7 cellular contexts compared by ENCODE assay signal in genomic region chr13:40986328-40986856, GRCh38. TPM values are rescaled to one million over a fixed set of nuclear protein-coding genes. Genes with fewer than 3 reads are reported as not detected.
A peak's percentile ranks its signal among the peaks of the same experiment; 100 is the strongest.
DNase-seq lines count a peak whose midpoint lies in the region; ATAC-seq, FAIRE-seq and TF ChIP-seq lines count a peak whose summit lies in the region.

No MANE protein-coding gene starts in this region.

- 34 to 59% (median 46%) methylated on average over 3 of the region's 3 CpGs for WGBS in spleen, 5 donors

- POLR2A ChIA-PET in HEK293 (lab: Yijun Ruan, JAX), result interaction anchor here (0.6 to 1.2 kb wide), 2 partner anchors 8 to 33 kb away, joined by 3 read pairs; partner anchors contain the start of gene ELF1

- ATAC-seq in GM18861 (IDR thresholded peaks at IDR 0.05; ENCODE audit: unreplicated experiment) (no peak), GM21515 (IDR thresholded peaks at IDR 0.05; ENCODE audit: unreplicated experiment) (no peak)

- FAIRE-seq in frontal cortex (lab: Jason Lieb, UNC), result peak; percentile 43

- peaks cover 100% of the 10 kb centered on the region for H3K79me2 ChIP-seq in SU-DHL-6 (ENCODE audit: insufficient read depth, low read length)

- CTCF ChIA-PET in HEK293 (lab: Yijun Ruan, JAX), result interaction anchor here (0.6 to 1.2 kb wide), 2 partner anchors 12 to 26 kb away, joined by 3 to 5 read pairs; no protein-coding TSS in a partner anchor

- no peak overlapping the region for H3K4me3 ChIP-seq in HEK293 (ENCODE audit: low read depth, low read length)
- peak overlapping the region; percentile 47 for H3K4me3 ChIP-seq in SU-DHL-6 (ENCODE audit: insufficient read depth, low read length, poor library complexity, severe bottlenecking)
- H3K4me3 ChIP-seq in spleen, result peak overlapping the region in 2 of 8 donors; percentile 32 to 69

- H3K27me3 ChIP-seq in SU-DHL-6 (ENCODE audit: low read length) (no peaks in the 10 kb centered on the region), spleen (replicated peaks in 1 of 7) (no peaks in the 10 kb centered on the region)

- H3K27ac ChIP-seq in HEK293 (ENCODE audit: extremely low read depth, low read depth, low read length) (peak overlapping the region; percentile 30; the same call in 1 of the 2 replicates), SU-DHL-6 (ENCODE audit: low read depth, low read length) (peak overlapping the region; percentile 94), spleen (peak overlapping the region; percentile 76 to 98 (median 94))

- no peak overlapping the region for H2AFZ ChIP-seq in SU-DHL-6 (ENCODE audit: low read depth, low read length, severe bottlenecking)

- H3K9ac ChIP-seq in SU-DHL-6 (ENCODE audit: low read length), result peak overlapping the region; percentile 62

- H3K4me2 ChIP-seq in SU-DHL-6 (ENCODE audit: low read depth, low read length, poor library complexity, severe bottlenecking), result peak overlapping the region; percentile 99

- H3K9me2 ChIP-seq in SU-DHL-6 (replicated peaks; ENCODE audit: insufficient read depth, low read length), result no peaks in the 10 kb centered on the region

- peaks cover 9% of the 10 kb centered on the region; the same call in 1 of the 2 replicates for H4K20me1 ChIP-seq in SU-DHL-6 (ENCODE audit: low read depth, low read length)

- H3K4me1 ChIP-seq in HEK293 (ENCODE audit: control insufficient read depth, insufficient read depth, low read length) (0 out of 2 replicates have a peak, but pooled peaks cover 3% of the 10 kb centered on the region), spleen (peaks cover 32 to 90% (median 70%) of the 10 kb centered on the region in 6 donors)

- H3K9me3 ChIP-seq in HEK293 (ENCODE audit: control insufficient read depth, insufficient read depth, low read depth, low read length) (no peaks in the 10 kb centered on the region), SU-DHL-6 (ENCODE audit: insufficient read depth, low read length) (no peaks in the 10 kb centered on the region), spleen (no peaks in the 10 kb centered on the region)

- TF ChIP-seq CTCF in HEK293 (tag by site-specific recombination; IDR thresholded peaks at IDR 0.05) (no peak), SU-DHL-6 (IDR thresholded peaks at IDR 0.05; ENCODE audit: insufficient read depth, low read length, poor library complexity, severe bottlenecking) (no peak), spleen (IDR thresholded peaks at IDR 0.05 in 8 of 11, conservative IDR thresholded peaks at IDR 0.05 in 3 of 11) (no peak)

- peaks cover 87% of the 10 kb centered on the region for H3F3A ChIP-seq in SU-DHL-6 (ENCODE audit: insufficient read depth)

- H3K36me3 ChIP-seq in HEK293 (ENCODE audit: control insufficient read depth in 2 of 2, insufficient read depth in 1 of 2, low read length in 2 of 2) (no peaks in the 10 kb centered on the region), SU-DHL-6 (ENCODE audit: low read length) (peaks cover 19% of the 10 kb centered on the region), spleen (no peaks in the 10 kb centered on the region)

- TF ChIP-seq POLR2A in spleen (IDR thresholded peaks at IDR 0.05), result no peak

- intact Hi-C loops in spleen (cut with DNase I; ENCODE audit: low total_unique reads), result no loop called here

- DNase-seq in frontal cortex (ENCODE audit: low spot score in 2 of 2), result no peak
- no peak for DNase-seq in spleen
- no peak for DNase-seq in AML-193 (lab: John Stamatoyannopoulos, UW)

TF ChIP-seq in HEK293, 187 proteins besides CTCF, POLR2A, EP300 and RAD21 (continues in another document):
- TF ChIP-seq ZNF501 (tag by site-specific recombination; IDR thresholded peaks at IDR 0.05) (0 out of 2 replicates have a peak, but pooled peaks have one; percentile 18), FEZF1 (tag by site-specific recombination; IDR thresholded peaks at IDR 0.05) (peak; percentile 93), OSR2 (tag by site-specific recombination; IDR thresholded peaks at IDR 0.05) (peak; percentile 94), ZNF629 (tag by site-specific recombination; IDR thresholded peaks at IDR 0.05) (peak; percentile 62), ZNF350 (tag by site-specific recombination; IDR thresholded peaks at IDR 0.05) (no peak), IKZF3 (tag by site-specific recombination; IDR thresholded peaks at IDR 0.05) (peak; percentile 32; the same call in 1 of the 2 replicates), ZBTB6 (tag by site-specific recombination; IDR thresholded peaks at IDR 0.05) (peak; percentile 50), ZNF169 (tag by site-specific recombination; IDR thresholded peaks at IDR 0.05) (no peak), ZBTB17 (tag by site-specific recombination; IDR thresholded peaks at IDR 0.05) (peak; percentile 46; the same call in 1 of the 2 replicates), ZNF561 (tag by site-specific recombination; IDR thresholded peaks at IDR 0.05; ENCODE audit: borderline replicate concordance) (no peak), ZNF133 (tag by site-specific recombination; IDR thresholded peaks at IDR 0.05) (no peak), SCRT2 (tag by site-specific recombination; IDR thresholded peaks at IDR 0.05) (peak; percentile 88), TRIM28 (IDR thresholded peaks at IDR 0.05; ENCODE audit: borderline replicate concordance, low read length) (0 out of 2 replicates have a peak, but pooled peaks have one; percentile 30), PRDM6 (tag by site-specific recombination; IDR thresholded peaks at IDR 0.05) (peak; percentile 95), ZBTB44 (tag by site-specific recombination; IDR thresholded peaks at IDR 0.05) (peak; percentile 45; the same call in 1 of the 2 replicates), SCRT1 (tag by site-specific recombination; IDR thresholded peaks at IDR 0.05; ENCODE audit: borderline replicate concordance) (0 out of 2 replicates have a peak, but pooled peaks have one; percentile 24), HIC1 (tag by site-specific recombination; IDR thresholded peaks at IDR 0.05) (no peak)

RNA-seq across cellular contexts. Expression of gene ELF1, which starts 32.7 kb away (rescaled TPM):
- total RNA-seq in frontal cortex, result 8.2 TPM
- total RNA-seq in spleen, result 100 to 1,000 TPM; 107 to 146 (median 124) TPM
- 10 to 100 TPM; 18.0 to 33.7 (median 28.3) TPM for polyA plus RNA-seq in spleen

Comparison
In these comparisons a context has a peak if more than half of its experiments do, and no peak if none do; other contexts are left out.
1. H3K27ac ChIP-seq: peak in every context shown above with its lines; median percentile 94 in SU-DHL-6; 94 in spleen; 30 in HEK293.
2. RNA of gene ELF1, which starts 32.7 kb away (total RNA-seq): 107 to 146 TPM in spleen; 8.2 TPM in frontal cortex (single experiment); every median in the first group is over 10 times any median in the second.